ENCODE assay signal across 1 cellular context in the genomic region with DNA sequence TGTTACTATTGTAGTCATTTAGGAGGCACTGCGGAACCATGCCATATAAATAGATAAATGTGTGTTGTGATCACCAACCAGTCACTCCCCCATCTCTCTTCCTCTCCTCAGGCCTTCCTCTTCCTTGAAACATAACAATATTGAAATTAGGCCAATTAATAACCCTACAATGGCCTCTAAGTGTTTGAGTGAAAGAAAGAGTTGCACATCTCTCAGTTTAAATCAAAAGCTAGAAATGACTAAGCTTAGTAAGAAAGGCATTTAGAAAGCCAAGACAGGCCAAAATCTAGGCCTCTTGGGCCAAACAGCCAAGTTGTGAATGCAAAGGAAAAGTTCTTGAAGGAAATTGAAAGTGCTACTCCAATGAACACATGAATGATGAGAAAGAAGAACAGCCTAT.
TF ChIP-seq lines count a peak whose summit lies in the region.

No MANE protein-coding gene starts in this region.

TF ChIP-seq in GM12878, 131 proteins besides CTCF, POLR2A, EP300 and RAD21 (continued from another document):
- TF ChIP-seq TCF3 (IDR thresholded peaks at IDR 0.05; ENCODE audit: borderline replicate concordance, insufficient read depth, low read depth, low read length) (0 out of 2 replicates have a peak, but pooled peaks have one; percentile 27), RUNX3 (IDR thresholded peaks at IDR 0.05; ENCODE audit: low read length) (peak; percentile 50), CEBPB (IDR thresholded peaks at IDR 0.05; ENCODE audit: borderline replicate concordance in 1 of 2, low read depth in 2 of 2, low read length in 2 of 2) (peak in 1 of 2 experiments; percentile 63; a peak in 1 of 4 replicates), POLR2AphosphoS5 (IDR thresholded peaks at IDR 0.05; ENCODE audit: low read length) (no peak), POU2F2 (IDR thresholded peaks at IDR 0.05; ENCODE audit: borderline replicate concordance, low read depth, low read length) (no peak), IKZF1 (conservative IDR thresholded peaks at IDR 0.05) (peak; percentile 37; the same call in 1 of the 2 replicates), NR2C2 (IDR thresholded peaks at IDR 0.05; ENCODE audit: borderline replicate concordance, control insufficient read depth, insufficient read length, low read depth) (no peak), SIN3A (IDR thresholded peaks at IDR 0.05; ENCODE audit: low read depth, low read length) (no peak), ZSCAN29 (IDR thresholded peaks at IDR 0.05) (no peak), JUNB (IDR thresholded peaks at IDR 0.05) (peak; percentile 97), SMAD1 (IDR thresholded peaks at IDR 0.05; ENCODE audit: low read depth, partially characterized antibody) (no peak), NFIC (IDR thresholded peaks at IDR 0.05; ENCODE audit: low read depth, low read length) (peak; percentile 87), KAT2A (conservative IDR thresholded peaks at IDR 0.05; ENCODE audit: control insufficient read depth, low read depth, low read length) (no peak), SMC3 (IDR thresholded peaks at IDR 0.05; ENCODE audit: borderline replicate concordance, low read length) (no peak), EGR1 (IDR thresholded peaks at IDR 0.05; ENCODE audit: borderline replicate concordance in 1 of 2, low read depth in 2 of 2, low read length in 2 of 2) (no peak), HDGF (IDR thresholded peaks at IDR 0.05) (no peak), STAT3 (IDR thresholded peaks at IDR 0.05; ENCODE audit: low read depth, low read length) (no peak), BHLHE40 (IDR thresholded peaks at IDR 0.05; ENCODE audit: borderline replicate concordance in 1 of 2, low read depth in 2 of 2, low read length in 1 of 2) (0 out of 4 replicates have a peak, but pooled peaks of 1 of the 2 experiments have one; percentile 5), FOS (IDR thresholded peaks at IDR 0.05; ENCODE audit: borderline replicate concordance, extremely low read depth, insufficient read length) (no peak), CHD1 (IDR thresholded peaks at IDR 0.05; ENCODE audit: low read depth, low read length) (no peak), CBX5 (IDR thresholded peaks at IDR 0.05; ENCODE audit: low read depth) (0 out of 2 replicates have a peak, but pooled peaks have one; percentile 57), TAF1 (IDR thresholded peaks at IDR 0.05; ENCODE audit: borderline replicate concordance, low read depth, low read length) (no peak), KDM1A (IDR thresholded peaks at IDR 0.05; ENCODE audit: borderline replicate concordance) (no peak), EED (IDR thresholded peaks at IDR 0.05; ENCODE audit: low read depth) (peak; percentile 72), NFXL1 (IDR thresholded peaks at IDR 0.05; ENCODE audit: borderline replicate concordance) (no peak), HDAC6 (IDR thresholded peaks at IDR 0.05; ENCODE audit: unreplicated experiment) (no peak)
- TF ChIP-seq, protein P1, sequence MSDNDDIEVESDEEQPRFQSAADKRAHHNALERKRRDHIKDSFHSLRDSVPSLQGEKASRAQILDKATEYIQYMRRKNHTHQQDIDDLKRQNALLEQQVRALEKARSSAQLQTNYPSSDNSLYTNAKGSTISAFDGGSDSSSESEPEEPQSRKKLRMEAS (IDR thresholded peaks at IDR 0.05; ENCODE audit: low read depth, low read length): no peak
- TF ChIP-seq, protein P2, sequence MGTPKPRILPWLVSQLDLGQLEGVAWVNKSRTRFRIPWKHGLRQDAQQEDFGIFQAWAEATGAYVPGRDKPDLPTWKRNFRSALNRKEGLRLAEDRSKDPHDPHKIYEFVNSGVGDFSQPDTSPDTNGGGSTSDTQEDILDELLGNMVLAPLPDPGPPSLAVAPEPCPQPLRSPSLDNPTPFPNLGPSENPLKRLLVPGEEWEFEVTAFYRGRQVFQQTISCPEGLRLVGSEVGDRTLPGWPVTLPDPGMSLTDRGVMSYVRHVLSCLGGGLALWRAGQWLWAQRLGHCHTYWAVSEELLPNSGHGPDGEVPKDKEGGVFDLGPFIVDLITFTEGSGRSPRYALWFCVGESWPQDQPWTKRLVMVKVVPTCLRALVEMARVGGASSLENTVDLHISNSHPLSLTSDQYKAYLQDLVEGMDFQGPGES (IDR thresholded peaks at IDR 0.05): no peak
- TF ChIP-seq, protein P3, sequence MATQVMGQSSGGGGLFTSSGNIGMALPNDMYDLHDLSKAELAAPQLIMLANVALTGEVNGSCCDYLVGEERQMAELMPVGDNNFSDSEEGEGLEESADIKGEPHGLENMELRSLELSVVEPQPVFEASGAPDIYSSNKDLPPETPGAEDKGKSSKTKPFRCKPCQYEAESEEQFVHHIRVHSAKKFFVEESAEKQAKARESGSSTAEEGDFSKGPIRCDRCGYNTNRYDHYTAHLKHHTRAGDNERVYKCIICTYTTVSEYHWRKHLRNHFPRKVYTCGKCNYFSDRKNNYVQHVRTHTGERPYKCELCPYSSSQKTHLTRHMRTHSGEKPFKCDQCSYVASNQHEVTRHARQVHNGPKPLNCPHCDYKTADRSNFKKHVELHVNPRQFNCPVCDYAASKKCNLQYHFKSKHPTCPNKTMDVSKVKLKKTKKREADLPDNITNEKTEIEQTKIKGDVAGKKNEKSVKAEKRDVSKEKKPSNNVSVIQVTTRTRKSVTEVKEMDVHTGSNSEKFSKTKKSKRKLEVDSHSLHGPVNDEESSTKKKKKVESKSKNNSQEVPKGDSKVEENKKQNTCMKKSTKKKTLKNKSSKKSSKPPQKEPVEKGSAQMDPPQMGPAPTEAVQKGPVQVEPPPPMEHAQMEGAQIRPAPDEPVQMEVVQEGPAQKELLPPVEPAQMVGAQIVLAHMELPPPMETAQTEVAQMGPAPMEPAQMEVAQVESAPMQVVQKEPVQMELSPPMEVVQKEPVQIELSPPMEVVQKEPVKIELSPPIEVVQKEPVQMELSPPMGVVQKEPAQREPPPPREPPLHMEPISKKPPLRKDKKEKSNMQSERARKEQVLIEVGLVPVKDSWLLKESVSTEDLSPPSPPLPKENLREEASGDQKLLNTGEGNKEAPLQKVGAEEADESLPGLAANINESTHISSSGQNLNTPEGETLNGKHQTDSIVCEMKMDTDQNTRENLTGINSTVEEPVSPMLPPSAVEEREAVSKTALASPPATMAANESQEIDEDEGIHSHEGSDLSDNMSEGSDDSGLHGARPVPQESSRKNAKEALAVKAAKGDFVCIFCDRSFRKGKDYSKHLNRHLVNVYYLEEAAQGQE (IDR thresholded peaks at IDR 0.05; ENCODE audit: low read depth, low read length): 0 out of 2 replicates have a peak, but pooled peaks have one; percentile 11
- TF ChIP-seq, protein P4, sequence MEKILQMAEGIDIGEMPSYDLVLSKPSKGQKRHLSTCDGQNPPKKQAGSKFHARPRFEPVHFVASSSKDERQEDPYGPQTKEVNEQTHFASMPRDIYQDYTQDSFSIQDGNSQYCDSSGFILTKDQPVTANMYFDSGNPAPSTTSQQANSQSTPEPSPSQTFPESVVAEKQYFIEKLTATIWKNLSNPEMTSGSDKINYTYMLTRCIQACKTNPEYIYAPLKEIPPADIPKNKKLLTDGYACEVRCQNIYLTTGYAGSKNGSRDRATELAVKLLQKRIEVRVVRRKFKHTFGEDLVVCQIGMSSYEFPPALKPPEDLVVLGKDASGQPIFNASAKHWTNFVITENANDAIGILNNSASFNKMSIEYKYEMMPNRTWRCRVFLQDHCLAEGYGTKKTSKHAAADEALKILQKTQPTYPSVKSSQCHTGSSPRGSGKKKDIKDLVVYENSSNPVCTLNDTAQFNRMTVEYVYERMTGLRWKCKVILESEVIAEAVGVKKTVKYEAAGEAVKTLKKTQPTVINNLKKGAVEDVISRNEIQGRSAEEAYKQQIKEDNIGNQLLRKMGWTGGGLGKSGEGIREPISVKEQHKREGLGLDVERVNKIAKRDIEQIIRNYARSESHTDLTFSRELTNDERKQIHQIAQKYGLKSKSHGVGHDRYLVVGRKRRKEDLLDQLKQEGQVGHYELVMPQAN (conservative IDR thresholded peaks at IDR 0.05): no peak
- TF ChIP-seq, protein P5, sequence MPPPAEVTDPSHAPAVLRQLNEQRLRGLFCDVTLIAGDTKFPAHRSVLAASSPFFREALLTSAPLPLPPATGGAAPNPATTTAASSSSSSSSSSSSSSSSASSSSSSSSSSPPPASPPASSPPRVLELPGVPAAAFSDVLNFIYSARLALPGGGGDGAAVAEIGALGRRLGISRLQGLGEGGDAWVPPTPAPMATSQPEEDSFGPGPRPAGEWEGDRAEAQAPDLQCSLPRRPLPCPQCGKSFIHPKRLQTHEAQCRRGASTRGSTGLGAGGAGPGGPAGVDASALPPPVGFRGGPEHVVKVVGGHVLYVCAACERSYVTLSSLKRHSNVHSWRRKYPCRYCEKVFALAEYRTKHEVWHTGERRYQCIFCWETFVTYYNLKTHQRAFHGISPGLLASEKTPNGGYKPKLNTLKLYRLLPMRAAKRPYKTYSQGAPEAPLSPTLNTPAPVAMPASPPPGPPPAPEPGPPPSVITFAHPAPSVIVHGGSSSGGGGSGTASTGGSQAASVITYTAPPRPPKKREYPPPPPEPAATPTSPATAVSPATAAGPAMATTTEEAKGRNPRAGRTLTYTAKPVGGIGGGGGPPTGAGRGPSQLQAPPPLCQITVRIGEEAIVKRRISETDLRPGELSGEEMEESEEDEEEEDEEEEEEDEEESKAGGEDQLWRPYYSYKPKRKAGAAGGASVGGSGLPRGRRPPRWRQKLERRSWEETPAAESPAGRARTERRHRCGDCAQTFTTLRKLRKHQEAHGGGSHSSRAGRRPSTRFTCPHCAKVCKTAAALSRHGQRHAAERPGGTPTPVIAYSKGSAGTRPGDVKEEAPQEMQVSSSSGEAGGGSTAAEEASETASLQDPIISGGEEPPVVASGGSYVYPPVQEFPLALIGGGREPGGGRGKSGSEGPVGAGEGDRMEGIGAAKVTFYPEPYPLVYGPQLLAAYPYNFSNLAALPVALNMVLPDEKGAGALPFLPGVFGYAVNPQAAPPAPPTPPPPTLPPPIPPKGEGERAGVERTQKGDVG (CRISPR knock-in tag; IDR thresholded peaks at IDR 0.05): no peak
- TF ChIP-seq, protein P6, sequence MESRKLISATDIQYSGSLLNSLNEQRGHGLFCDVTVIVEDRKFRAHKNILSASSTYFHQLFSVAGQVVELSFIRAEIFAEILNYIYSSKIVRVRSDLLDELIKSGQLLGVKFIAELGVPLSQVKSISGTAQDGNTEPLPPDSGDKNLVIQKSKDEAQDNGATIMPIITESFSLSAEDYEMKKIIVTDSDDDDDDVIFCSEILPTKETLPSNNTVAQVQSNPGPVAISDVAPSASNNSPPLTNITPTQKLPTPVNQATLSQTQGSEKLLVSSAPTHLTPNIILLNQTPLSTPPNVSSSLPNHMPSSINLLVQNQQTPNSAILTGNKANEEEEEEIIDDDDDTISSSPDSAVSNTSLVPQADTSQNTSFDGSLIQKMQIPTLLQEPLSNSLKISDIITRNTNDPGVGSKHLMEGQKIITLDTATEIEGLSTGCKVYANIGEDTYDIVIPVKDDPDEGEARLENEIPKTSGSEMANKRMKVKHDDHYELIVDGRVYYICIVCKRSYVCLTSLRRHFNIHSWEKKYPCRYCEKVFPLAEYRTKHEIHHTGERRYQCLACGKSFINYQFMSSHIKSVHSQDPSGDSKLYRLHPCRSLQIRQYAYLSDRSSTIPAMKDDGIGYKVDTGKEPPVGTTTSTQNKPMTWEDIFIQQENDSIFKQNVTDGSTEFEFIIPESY (IDR thresholded peaks at IDR 0.05): no peak
